Comparison of ENCODE assay signal across 8 cellular contexts in the genomic region with DNA sequence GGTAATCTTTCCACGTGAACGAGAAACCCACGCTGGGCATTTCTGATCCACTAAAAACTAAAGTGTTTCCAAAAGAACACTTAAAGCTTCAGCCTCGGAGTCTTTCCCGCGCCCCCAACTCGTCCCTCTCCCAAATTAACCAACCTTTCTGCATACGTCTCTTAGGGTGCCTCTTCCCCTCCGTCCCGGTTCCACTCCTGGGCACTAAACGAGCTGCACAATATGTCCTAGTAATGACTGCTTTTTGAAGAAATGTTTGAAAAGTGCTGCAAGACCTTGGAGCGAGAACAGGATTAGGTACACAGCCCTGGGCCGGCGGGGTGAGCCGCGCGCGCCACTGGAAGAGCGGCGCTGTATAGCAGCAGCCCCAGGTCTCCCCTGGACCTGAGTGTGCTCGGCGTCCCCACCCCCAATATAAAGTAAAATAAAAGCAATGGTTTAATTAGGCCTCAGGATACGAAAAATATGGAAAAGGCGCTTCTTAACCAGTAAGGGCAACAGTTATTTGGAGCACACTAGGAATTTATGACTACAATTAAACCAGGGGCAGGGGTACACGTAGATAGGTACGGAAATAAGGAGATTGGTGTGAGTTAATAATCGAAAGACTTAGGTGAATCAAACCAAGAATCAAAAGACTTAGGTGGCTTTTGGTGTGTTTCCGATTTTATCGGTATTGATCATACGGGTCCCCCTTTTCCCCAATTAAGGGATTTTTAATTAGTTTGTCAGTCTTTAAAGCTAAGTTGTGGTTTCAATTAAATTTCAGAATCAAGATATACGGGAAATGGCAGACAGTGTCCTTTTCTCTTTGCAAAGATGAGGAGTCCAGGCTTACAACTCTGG. TPM values are rescaled to one million over a fixed set of nuclear protein-coding genes. Genes with fewer than 3 reads are reported as not detected.
A peak's percentile ranks its signal among the peaks of the same experiment; 100 is the strongest.
DNase-seq lines count a peak whose midpoint lies in the region; ATAC-seq and TF ChIP-seq lines count a peak whose summit lies in the region.

No MANE protein-coding gene starts in this region.

- peaks cover 21% of the 10 kb centered on the region for H3K27me3 ChIP-seq in CD8-positive, alpha-beta T cell (ENCODE audit: insufficient read depth, low read length)
- peaks cover 10 to 28% of the 10 kb centered on the region in 2 donors for H3K27me3 ChIP-seq in duodenal mucosa (ENCODE audit: control insufficient read depth in 1 of 2, insufficient read depth in 2 of 2, low read length in 2 of 2)

- no peak for ATAC-seq in CD8-positive, alpha-beta T cell
- ATAC-seq in natural killer cell treated with Interleukin-12 subunit alpha and Interleukin-12 subunit beta and Interleukin-15 and Interleukin-18, amount 100 ng/mL, for 72 hours: no peak
- no peak for ATAC-seq in HG03045 (IDR thresholded peaks at IDR 0.05; ENCODE audit: unreplicated experiment)
- no peak for ATAC-seq in GM21360 (IDR thresholded peaks at IDR 0.05; ENCODE audit: unreplicated experiment)
- no peak for ATAC-seq in HG02623 (IDR thresholded peaks at IDR 0.05; ENCODE audit: unreplicated experiment)
- no peak for ATAC-seq in GM21528 (IDR thresholded peaks at IDR 0.05; ENCODE audit: low FRiP score, unreplicated experiment)

- CTCF ChIA-PET in CD8-positive, alpha-beta T cell (lab: Charles Lee): interaction anchor here (1.1 to 1.3 kb wide), 2 partner anchors 10 to 16 kb away, joined by 3 read pairs; no protein-coding TSS in a partner anchor

- H3K27me3 Mint-ChIP-seq in CD8-positive, alpha-beta T cell (ENCODE audit: low read depth): peaks cover 55% of the 10 kb centered on the region
- peaks cover 42 to 65% of the 10 kb centered on the region in 2 donors for H3K27me3 Mint-ChIP-seq in natural killer cell treated with Interleukin-12 subunit alpha and Interleukin-12 subunit beta and Interleukin-15 and Interleukin-18, amount 100 ng/mL, for 72 hours

- POLR2A ChIA-PET in CD8-positive, alpha-beta T cell (lab: Charles Lee): interaction anchor here (0.6 kb wide), 1 partner anchor 139 kb away, joined by 3 read pairs; no protein-coding TSS in a partner anchor

- H3K9me3 Mint-ChIP-seq in CD8-positive, alpha-beta T cell: no peaks in the 10 kb centered on the region
- no peaks in the 10 kb centered on the region for H3K9me3 Mint-ChIP-seq in natural killer cell treated with Interleukin-12 subunit alpha and Interleukin-12 subunit beta and Interleukin-15 and Interleukin-18, amount 100 ng/mL, for 72 hours

- intact Hi-C loops in CD8-positive, alpha-beta T cell (cut with DNase I, micrococcal nuclease): loop anchor here in 1 of 2 experiments (5.0 kb wide), 1 partner anchor 40 kb away; no protein-coding TSS in a partner anchor

- no peak for DNase-seq in CD8-positive, alpha-beta T cell
- peak; percentile 21 for DNase-seq in NCI-H128 (lab: John Stamatoyannopoulos, UW; ENCODE audit: unreplicated experiment)
- DNase-seq in natural killer cell treated with Interleukin-12 subunit alpha and Interleukin-12 subunit beta and Interleukin-15 and Interleukin-18, amount 100 ng/mL, for 72 hours (ENCODE audit: low spot score): no peak

- no peak overlapping the region for H3K27ac Mint-ChIP-seq in CD8-positive, alpha-beta T cell
- H3K27ac Mint-ChIP-seq in natural killer cell treated with Interleukin-12 subunit alpha and Interleukin-12 subunit beta and Interleukin-15 and Interleukin-18, amount 100 ng/mL, for 72 hours: no peak overlapping the region

- H3K36me3 Mint-ChIP-seq in CD8-positive, alpha-beta T cell: no peaks in the 10 kb centered on the region
- no peaks in the 10 kb centered on the region for H3K36me3 Mint-ChIP-seq in natural killer cell treated with Interleukin-12 subunit alpha and Interleukin-12 subunit beta and Interleukin-15 and Interleukin-18, amount 100 ng/mL, for 72 hours

- H3K4me1 ChIP-seq in CD8-positive, alpha-beta T cell (ENCODE audit: insufficient read depth, low read length): peaks cover 28% of the 10 kb centered on the region
- peaks cover 4 to 6% of the 10 kb centered on the region in 2 donors for H3K4me1 ChIP-seq in duodenal mucosa (ENCODE audit: control insufficient read depth in 1 of 2, insufficient read depth in 2 of 2, low read length in 2 of 2)

- H3K4me3 Mint-ChIP-seq in CD8-positive, alpha-beta T cell: peak overlapping the region; percentile 75
- H3K4me3 Mint-ChIP-seq in natural killer cell treated with Interleukin-12 subunit alpha and Interleukin-12 subunit beta and Interleukin-15 and Interleukin-18, amount 100 ng/mL, for 72 hours: peak overlapping the region; percentile 45

- no peak overlapping the region for H3K27ac ChIP-seq in CD8-positive, alpha-beta T cell (ENCODE audit: low read depth, low read length)
- H3K27ac ChIP-seq in duodenal mucosa (ENCODE audit: low read depth, low read length): no peak overlapping the region

- H3K9ac ChIP-seq in duodenal mucosa (ENCODE audit: low read depth in 1 of 2, low read length in 2 of 2): no peak overlapping the region

- peaks cover 25% of the 10 kb centered on the region for H3K4me1 Mint-ChIP-seq in CD8-positive, alpha-beta T cell (ENCODE audit: low read depth)
- peaks cover 18 to 27% of the 10 kb centered on the region in 2 donors for H3K4me1 Mint-ChIP-seq in natural killer cell treated with Interleukin-12 subunit alpha and Interleukin-12 subunit beta and Interleukin-15 and Interleukin-18, amount 100 ng/mL, for 72 hours (ENCODE audit: low read depth in 2 of 2)

- no peak for TF ChIP-seq CTCF in CD8-positive, alpha-beta T cell (IDR thresholded peaks at IDR 0.05)

- H3K9me3 ChIP-seq in CD8-positive, alpha-beta T cell (ENCODE audit: low read length): no peaks in the 10 kb centered on the region
- no peaks in the 10 kb centered on the region for H3K9me3 ChIP-seq in duodenal mucosa (ENCODE audit: control insufficient read depth in 1 of 2, low read length in 2 of 2)

- H3K36me3 ChIP-seq in CD8-positive, alpha-beta T cell (ENCODE audit: insufficient read depth, low read length): no peaks in the 10 kb centered on the region
- no peaks in the 10 kb centered on the region for H3K36me3 ChIP-seq in duodenal mucosa (ENCODE audit: control insufficient read depth in 1 of 2, insufficient read depth in 2 of 2, low read length in 2 of 2)

- no peak overlapping the region for H3K4me3 ChIP-seq in CD8-positive, alpha-beta T cell (ENCODE audit: low read depth, low read length)
- H3K4me3 ChIP-seq in duodenal mucosa (ENCODE audit: low read depth in 1 of 2, low read length in 2 of 2): peak overlapping the region; percentile 25 to 61

RNA-seq across cellular contexts. Expression of gene TET1, which starts 1.9 kb away (rescaled TPM):
- 1 to 10 TPM; 1.2 to 1.4 TPM for total RNA-seq in CD8-positive, alpha-beta T cell
- under 1 TPM; 0.31 to 0.45 TPM for total RNA-seq in natural killer cell treated with Interleukin-12 subunit alpha and Interleukin-12 subunit beta and Interleukin-15 and Interleukin-18, amount 100 ng/mL, for 72 hours

RNA-seq across cellular contexts. Expression of gene SLC25A16, which starts 34.7 kb away (rescaled TPM):
- total RNA-seq in CD8-positive, alpha-beta T cell: 10 to 100 TPM; 23.7 to 32.4 TPM
- 10 to 100 TPM; 28.9 to 41.3 TPM for total RNA-seq in natural killer cell treated with Interleukin-12 subunit alpha and Interleukin-12 subunit beta and Interleukin-15 and Interleukin-18, amount 100 ng/mL, for 72 hours
